Comparison of ENCODE assay signal across 38 cellular contexts in genomic region chr7:71580027-71580426, GRCh38.
"Had no signal": no experiment of that assay in that cellular context is flagged by ENCODE, and none has a peak within 500 bp of the region (broad histone marks: within the 10 kb centered on the region; RNA-seq: fewer than 3 reads in every experiment).

No MANE protein-coding gene starts in this region.

- H3K4me3 ChIP-seq: adrenal gland, ascending aorta, body of pancreas, breast epithelium, cardiac muscle cell had no signal

- H3K27ac Mint-ChIP-seq: activated naive CD4-positive, alpha-beta T cell treated with anti-CD3 and anti-CD28 coated beads for 36 hours; activated naive CD4-positive, alpha-beta T cell treated with anti-CD3 and anti-CD28 coated beads, Interleukin-2, amount 10 ng/mL, durations not matched to agents 7 days and 5 days; activated naive CD4-positive, alpha-beta T cell treated with anti-CD3 and anti-CD28 coated beads, Interleukin-2, amount 50 U/mL, for 24 hours; activated naive CD4-positive, alpha-beta T cell treated with anti-CD3 and anti-CD28 coated beads, Interleukin-2, amount 50 U/mL, for 72 hours; activated naive CD8-positive, alpha-beta T cell; activated naive CD8-positive, alpha-beta T cell treated with anti-CD3 and anti-CD28 coated beads for 36 hours; activated naive CD8-positive, alpha-beta T cell treated with anti-CD3 and anti-CD28 coated beads, Interleukin-2, amount 10 ng/mL, durations not matched to agents 7 days and 5 days; activated naive CD8-positive, alpha-beta T cell treated with anti-CD3 and anti-CD28 coated beads, Interleukin-2, amount 50 U/mL, for 24 hours; activated T-cell treated with anti-CD3 and anti-CD28 coated beads, Interleukin-2, amount 50 U/mL, for 72 hours; activated T-helper 1 cell treated with anti-CD3 and anti-CD28 coated beads, Interleukin-12 subunit alpha, Interleukin-12 subunit beta, Interleukin-2, Interleukin-4 antibody, amounts not matched to agents 30 ng/mL and 10 ng/mL and 1 ng/mL, durations not matched to agents 14 hours and 24 hours and 36 hours; activated T-helper 17 cell treated with anti-CD3 and anti-CD28 coated beads, Interleukin-2, amount 50 U/mL, for 72 hours; activated T-helper 2 cell treated with anti-CD3 and anti-CD28 coated beads, Interferon-gamma antibody, Interleukin-2, Interleukin-4, amounts not matched to agents 10 μg/mL and 5 μg/mL and 100 μg/mL, durations not matched to agents 14 hours and 24 hours and 36 hours; brain had no signal

- H3K36me3 Mint-ChIP-seq: activated naive CD4-positive, alpha-beta T cell treated with anti-CD3 and anti-CD28 coated beads, Interleukin-2, amount 10 ng/mL, durations not matched to agents 7 days and 5 days; activated naive CD4-positive, alpha-beta T cell treated with anti-CD3 and anti-CD28 coated beads, Interleukin-2, amount 50 U/mL, for 24 hours; activated naive CD4-positive, alpha-beta T cell treated with anti-CD3 and anti-CD28 coated beads, Interleukin-2, amount 50 U/mL, for 72 hours; activated naive CD8-positive, alpha-beta T cell; activated naive CD8-positive, alpha-beta T cell treated with anti-CD3 and anti-CD28 coated beads for 36 hours; activated naive CD8-positive, alpha-beta T cell treated with anti-CD3 and anti-CD28 coated beads, Interleukin-2, amount 10 ng/mL, durations not matched to agents 7 days and 5 days had no signal

- H3K4me1 Mint-ChIP-seq: activated naive CD4-positive, alpha-beta T cell treated with anti-CD3 and anti-CD28 coated beads, Interleukin-2, amount 10 ng/mL, durations not matched to agents 7 days and 5 days; activated naive CD4-positive, alpha-beta T cell treated with anti-CD3 and anti-CD28 coated beads, Interleukin-2, amount 50 U/mL, for 24 hours; activated naive CD8-positive, alpha-beta T cell treated with anti-CD3 and anti-CD28 coated beads for 36 hours; activated naive CD8-positive, alpha-beta T cell treated with anti-CD3 and anti-CD28 coated beads, Interleukin-2, amount 10 ng/mL, durations not matched to agents 7 days and 5 days; activated naive CD8-positive, alpha-beta T cell treated with anti-CD3 and anti-CD28 coated beads, Interleukin-2, amount 50 U/mL, for 24 hours; activated T-helper 17 cell treated with anti-CD3 and anti-CD28 coated beads, Interleukin-2, amount 50 U/mL, for 72 hours; central memory CD8-positive, alpha-beta T cell had no signal

- H3K27me3 Mint-ChIP-seq: activated naive CD4-positive, alpha-beta T cell treated with anti-CD3 and anti-CD28 coated beads, Interleukin-2, amount 10 ng/mL, durations not matched to agents 7 days and 5 days; activated naive CD4-positive, alpha-beta T cell treated with anti-CD3 and anti-CD28 coated beads, Interleukin-2, amount 50 U/mL, for 24 hours; activated naive CD8-positive, alpha-beta T cell; activated naive CD8-positive, alpha-beta T cell treated with anti-CD3 and anti-CD28 coated beads for 36 hours; activated naive CD8-positive, alpha-beta T cell treated with anti-CD3 and anti-CD28 coated beads, Interleukin-2, amount 10 ng/mL, durations not matched to agents 7 days and 5 days; activated naive CD8-positive, alpha-beta T cell treated with anti-CD3 and anti-CD28 coated beads, Interleukin-2, amount 50 U/mL, for 24 hours; activated T-helper 17 cell treated with anti-CD3 and anti-CD28 coated beads, Interleukin-2, amount 50 U/mL, for 72 hours; brain; central memory CD8-positive, alpha-beta T cell had no signal

- H3K27me3 ChIP-seq: adrenal gland, ascending aorta, body of pancreas, brain microvascular endothelial cell, breast epithelium, cardiac muscle cell had no signal

- H3K4me3 Mint-ChIP-seq: activated naive CD4-positive, alpha-beta T cell treated with anti-CD3 and anti-CD28 coated beads for 36 hours; activated naive CD4-positive, alpha-beta T cell treated with anti-CD3 and anti-CD28 coated beads, Interleukin-2, amount 10 ng/mL, durations not matched to agents 7 days and 5 days; activated naive CD4-positive, alpha-beta T cell treated with anti-CD3 and anti-CD28 coated beads, Interleukin-2, amount 50 U/mL, for 24 hours; activated naive CD8-positive, alpha-beta T cell; activated naive CD8-positive, alpha-beta T cell treated with anti-CD3 and anti-CD28 coated beads for 36 hours; activated naive CD8-positive, alpha-beta T cell treated with anti-CD3 and anti-CD28 coated beads, Interleukin-2, amount 10 ng/mL, durations not matched to agents 7 days and 5 days; activated naive CD8-positive, alpha-beta T cell treated with anti-CD3 and anti-CD28 coated beads, Interleukin-2, amount 50 U/mL, for 24 hours; activated T-cell treated with anti-CD3 and anti-CD28 coated beads, Interleukin-2, amount 50 U/mL, for 4 hours; activated T-cell treated with anti-CD3 and anti-CD28 coated beads, Interleukin-2, amount 50 U/mL, for 72 hours; activated T-helper 1 cell treated with anti-CD3 and anti-CD28 coated beads, Interleukin-12 subunit alpha, Interleukin-12 subunit beta, Interleukin-2, Interleukin-4 antibody, amounts not matched to agents 30 ng/mL and 10 ng/mL and 1 ng/mL, durations not matched to agents 14 hours and 24 hours and 36 hours; activated T-helper 17 cell treated with anti-CD3 and anti-CD28 coated beads, Interleukin-2, amount 50 U/mL, for 72 hours; brain; central memory CD8-positive, alpha-beta T cell had no signal

- H3K9me3 Mint-ChIP-seq: activated naive CD4-positive, alpha-beta T cell treated with anti-CD3 and anti-CD28 coated beads, Interleukin-2, amount 50 U/mL, for 24 hours; activated T-cell treated with anti-CD3 and anti-CD28 coated beads, Interleukin-2, amount 50 U/mL, for 4 hours; central memory CD8-positive, alpha-beta T cell had no signal

- FAIRE-seq: astrocyte, bronchial epithelial cell had no signal

- ATAC-seq: activated naive CD4-positive, alpha-beta T cell treated with anti-CD3 and anti-CD28 coated beads, Interleukin-2, amount 50 U/mL, for 72 hours; activated naive CD8-positive, alpha-beta T cell treated with anti-CD3 and anti-CD28 coated beads, Interleukin-2, amount 50 U/mL, for 24 hours; activated T-cell treated with anti-CD3 and anti-CD28 coated beads, Interleukin-2, amount 50 U/mL, for 4 hours; activated T-cell treated with anti-CD3 and anti-CD28 coated beads, Interleukin-2, amount 50 U/mL, for 72 hours; activated T-helper 17 cell treated with anti-CD3 and anti-CD28 coated beads, Interleukin-2, amount 50 U/mL, for 72 hours; body of pancreas had no signal

- H3K27ac ChIP-seq: adrenal gland, ascending aorta, body of pancreas, brain microvascular endothelial cell, breast epithelium, cardiac muscle cell had no signal

- H3K9me3 ChIP-seq: adrenal gland, ascending aorta, body of pancreas, breast epithelium had no signal

- DNase-seq: activated effector memory CD4-positive, alpha-beta T cell treated with anti-CD3 and anti-CD28 coated beads, Interleukin-2, amount 50 U/mL, for 16 hours; activated effector memory CD4-positive, alpha-beta T cell treated with Interleukin-2 at 50 U/mL for 16 hours; activated gamma-delta T cell; activated gamma-delta T cell treated with Interleukin-2 at 50 U/mL for 16 hours; activated naive CD4-positive, alpha-beta T cell; activated naive CD4-positive, alpha-beta T cell treated with anti-CD3 and anti-CD28 coated beads for 36 hours; activated naive CD4-positive, alpha-beta T cell treated with anti-CD3 and anti-CD28 coated beads, Interleukin-2, amount 10 ng/mL, durations not matched to agents 7 days and 5 days; activated naive CD4-positive, alpha-beta T cell treated with anti-CD3 and anti-CD28 coated beads, Interleukin-2, amount 50 U/mL, for 16 hours; activated naive CD4-positive, alpha-beta T cell treated with Interleukin-2 at 50 U/mL for 16 hours; activated naive CD8-positive, alpha-beta T cell treated with anti-CD3 and anti-CD28 coated beads for 36 hours; activated naive CD8-positive, alpha-beta T cell treated with anti-CD3 and anti-CD28 coated beads, Interleukin-2, amount 10 ng/mL, durations not matched to agents 7 days and 5 days; activated naive CD8-positive, alpha-beta T cell treated with anti-CD3 and anti-CD28 coated beads, Interleukin-2, amount 50 U/mL, for 24 hours; activated T-cell treated with anti-CD3 and anti-CD28 coated beads, Interleukin-2, amount 50 U/mL, for 4 hours; activated T-cell treated with anti-CD3 and anti-CD28 coated beads, Interleukin-2, amount 50 U/mL, for 48 hours; activated T-cell treated with anti-CD3 and anti-CD28 coated beads, Interleukin-2, amount 50 U/mL, for 72 hours; adrenal gland; amniotic stem cell; amygdala; anterior cingulate cortex; aorta; body of pancreas; brain microvascular endothelial cell; caudate nucleus; central memory CD4-positive, alpha-beta T cell; cerebellar nuclear complex had no signal

- H3K4me1 ChIP-seq: adrenal gland, ascending aorta, body of pancreas, breast epithelium had no signal

- H3K36me3 ChIP-seq: adrenal gland, ascending aorta, brain microvascular endothelial cell, breast epithelium, cardiac muscle cell had no signal
